Comparison of ENCODE assay signal across 13 cellular contexts in genomic region chr19:2254052-2254872, GRCh38. TPM values are rescaled to one million over a fixed set of nuclear protein-coding genes. Genes with fewer than 3 reads are reported as not detected.
A peak's percentile ranks its signal among the peaks of the same experiment; 100 is the strongest.
DNase-seq lines count a peak whose midpoint lies in the region; TF ChIP-seq lines count a peak whose summit lies in the region.
"Had no signal": no experiment of that assay in that cellular context is flagged by ENCODE, and none has a peak within 500 bp of the region (broad histone marks: within the 10 kb centered on the region; RNA-seq: fewer than 3 reads in every experiment).

No MANE protein-coding gene starts in this region.

- H3K36me3 ChIP-seq in neuronal stem cell (replicated peaks in 1 of 2; ENCODE audit: control insufficient read depth in 2 of 2, insufficient read depth in 2 of 2, low read length in 2 of 2) (peaks cover 0 to 14% of the 10 kb centered on the region in 2 donors), BE2C (peaks cover 12% of the 10 kb centered on the region; the same call in 1 of the 2 replicates)
- H3K36me3 ChIP-seq: thyroid gland had no signal

- H3K4me1 ChIP-seq in neuronal stem cell (ENCODE audit: control insufficient read depth in 2 of 2, insufficient read depth in 1 of 2, low read depth in 1 of 2, low read length in 2 of 2) = peaks cover 0 to 12% of the 10 kb centered on the region in 2 donors
- no peaks in the 10 kb centered on the region for H3K4me1 ChIP-seq in BE2C

- H3K18ac ChIP-seq in neuronal stem cell (ENCODE audit: low read length) = peak overlapping the region; percentile 95

- no peak overlapping the region for H4K8ac ChIP-seq in neuronal stem cell (ENCODE audit: low read depth, low read length)

- no peaks in the 10 kb centered on the region for H3K79me1 ChIP-seq in neuronal stem cell (ENCODE audit: low read depth, low read length)

- peak overlapping the region; percentile 97 for H3K4me2 ChIP-seq in neuronal stem cell (ENCODE audit: insufficient read depth, low read length, poor library complexity, severe bottlenecking)
- H3K4me2 ChIP-seq: A549 had no signal

- WGBS in neuronal stem cell (ENCODE audit: extremely low coverage in 2 of 2, insufficient read length in 2 of 2, insufficient replicate concordance in 1 of 2), 2 donors = no CpG with 5 or more reads among the region's 21 CpGs

- peak overlapping the region; percentile 20 for H2BK15ac ChIP-seq in neuronal stem cell (ENCODE audit: low read length)

- DNase-seq in NCI-H82 (lab: John Stamatoyannopoulos, UW) (peak; percentile 36), NCI-H82 treated with DMSO at 0.1 percent for 48 hours (lab: John Stamatoyannopoulos, UW; ENCODE audit: unreplicated experiment) (no peak), fibroblast of pulmonary artery (ENCODE audit: low read depth) (peak; percentile 49), neuronal stem cell (ENCODE audit: low spot score) (peak; percentile 67), BE2C (no peak), Kasumi-1 (lab: John Stamatoyannopoulos, UW) (no peak), NCI-H2107 (lab: John Stamatoyannopoulos, UW) (no peak)
- DNase-seq: NCI-H2081, thyroid gland had no signal

- peak overlapping the region; percentile 58 for H2AK5ac ChIP-seq in neuronal stem cell (ENCODE audit: low read depth, low read length)

- TF ChIP-seq CTCF in fibroblast of pulmonary artery (IDR thresholded peaks at IDR 0.05; ENCODE audit: low read length, missing control alignments) = peak; percentile 64
- TF ChIP-seq CTCF in BE2C (IDR thresholded peaks at IDR 0.05; ENCODE audit: low read depth, low read length) = no peak

- peak overlapping the region; percentile 89 for H3K23ac ChIP-seq in neuronal stem cell (ENCODE audit: low read depth, low read length, poor library complexity)

- H3K14ac ChIP-seq in neuronal stem cell (ENCODE audit: low read length) = no peak overlapping the region

- no peak overlapping the region for H4K91ac ChIP-seq in neuronal stem cell (ENCODE audit: low read depth, low read length, poor library complexity)

- H3K27me3 ChIP-seq in neuronal stem cell (ENCODE audit: control insufficient read depth in 3 of 3, insufficient read depth in 3 of 3, low read depth in 1 of 3, low read length in 3 of 3) (peaks cover 2 to 24% (median 3%) of the 10 kb centered on the region in 3 experiments), BE2C (no peaks in the 10 kb centered on the region)

- TF ChIP-seq EP300 in Ishikawa (IDR thresholded peaks at IDR 0.05; ENCODE audit: borderline replicate concordance) = no peak

- no peak overlapping the region for H3K27ac ChIP-seq in neuronal stem cell (replicated peaks; ENCODE audit: low read length)
- H3K27ac ChIP-seq: A549, epithelial cell of prostate, thyroid gland had no signal

- TF ChIP-seq RAD21 in Ishikawa (IDR thresholded peaks at IDR 0.05; ENCODE audit: low read depth) = no peak

- H3K4ac ChIP-seq in neuronal stem cell (ENCODE audit: low read length) = no peak overlapping the region

- no peak overlapping the region for H2AFZ ChIP-seq in neuronal stem cell (ENCODE audit: low read length)

- H3K9me3 ChIP-seq in neuronal stem cell (replicated peaks in 1 of 2; ENCODE audit: control insufficient read depth in 2 of 2, insufficient read depth in 1 of 2, low read depth in 1 of 2, low read length in 2 of 2) = peaks cover 0 to 6% of the 10 kb centered on the region in 2 donors
- H3K9me3 ChIP-seq in BE2C = no peaks in the 10 kb centered on the region
- H3K9me3 ChIP-seq: A549, mucosa of descending colon, thyroid gland had no signal

- H3K4me3 ChIP-seq in fibroblast of pulmonary artery (replicated peaks; ENCODE audit: low read depth, low read length) = no peak overlapping the region
- H3K4me3 ChIP-seq in neuronal stem cell (ENCODE audit: low read length in 2 of 2) = peak overlapping the region in 1 of 2 donors; percentile 66
- no peak overlapping the region for H3K4me3 ChIP-seq in BE2C (ENCODE audit: low read depth, low read length)
- H3K4me3 ChIP-seq: A549, mucosa of descending colon, thyroid gland had no signal

- peak overlapping the region; percentile 78 for H3K9ac ChIP-seq in neuronal stem cell (ENCODE audit: low read depth, low read length, poor library complexity)

- no peak overlapping the region for H2BK12ac ChIP-seq in neuronal stem cell (ENCODE audit: low read length)

- H2BK120ac ChIP-seq in neuronal stem cell (ENCODE audit: low read depth, low read length) = no peak overlapping the region

- peak overlapping the region; percentile 87 for H2BK5ac ChIP-seq in neuronal stem cell (ENCODE audit: low read length)

TF ChIP-seq in Ishikawa, 13 proteins besides CTCF, POLR2A, EP300 and RAD21:
- TF ChIP-seq CREB1 (IDR thresholded peaks at IDR 0.05; ENCODE audit: low read depth) (no peak), TCF12 (IDR thresholded peaks at IDR 0.05; ENCODE audit: low read depth) (no peak), NFIC (IDR thresholded peaks at IDR 0.05) (no peak), ZBTB7A (IDR thresholded peaks at IDR 0.05; ENCODE audit: low read depth) (0 out of 2 replicates have a peak, but pooled peaks have one; percentile 38)

RNA-seq across cellular contexts. Expression of gene JSRP1, which starts 2.0 kb away (rescaled TPM):
- 0.22 TPM for polyA plus RNA-seq in neuronal stem cell (2013, experiment 1 of 2)
- 0.15 TPM for polyA plus RNA-seq in neuronal stem cell (2013, experiment 2 of 2)
- 1.2 TPM for polyA plus RNA-seq in BE2C (2012; ENCODE audit: insufficient read depth, insufficient read length, low read depth)

RNA-seq across cellular contexts. Expression of gene AMH, which starts 5.1 kb away (rescaled TPM):
- polyA plus RNA-seq in neuronal stem cell (2013, experiment 1 of 2) = 10.1 TPM
- polyA plus RNA-seq in neuronal stem cell (2013, experiment 2 of 2) = 9.2 TPM
- 25.8 TPM for polyA plus RNA-seq in BE2C (2012; ENCODE audit: insufficient read depth, insufficient read length, low read depth)

RNA-seq across cellular contexts. Expression of gene SF3A2, which starts 17.6 kb away (rescaled TPM):
- polyA plus RNA-seq in neuronal stem cell (2013, experiment 1 of 2) = 117 TPM
- 115 TPM for polyA plus RNA-seq in neuronal stem cell (2013, experiment 2 of 2)
- 329 TPM for polyA plus RNA-seq in BE2C (2012; ENCODE audit: insufficient read depth, insufficient read length, low read depth)

RNA-seq across cellular contexts. Expression of gene PLEKHJ1, which starts 18.1 kb away (rescaled TPM):
- 94.6 TPM for polyA plus RNA-seq in neuronal stem cell (2013, experiment 1 of 2)
- polyA plus RNA-seq in neuronal stem cell (2013, experiment 2 of 2) = 92.1 TPM
- 120 TPM for polyA plus RNA-seq in BE2C (2012; ENCODE audit: insufficient read depth, insufficient read length, low read depth)

RNA-seq across cellular contexts. Expression of gene PEAK3, which starts 27.7 kb away (rescaled TPM):
- not detected for polyA plus RNA-seq in neuronal stem cell (2013, experiment 1 of 2)
- polyA plus RNA-seq in neuronal stem cell (2013, experiment 2 of 2) = not detected
- polyA plus RNA-seq in BE2C (2012; ENCODE audit: insufficient read depth, insufficient read length, low read depth) = 0.17 TPM
- polyA plus RNA-seq: A549 had no signal

Comparison
In these comparisons a context has a peak if more than half of its experiments do, and no peak if none do; other contexts are left out.
1. DNase-seq: peak in NCI-H82 (single experiment), fibroblast of pulmonary artery (single experiment) and neuronal stem cell (single experiment); none in NCI-H82 treated with DMSO at 0.1 percent for 48 hours (single experiment), BE2C (single experiment), Kasumi-1 (0 of 2) and NCI-H2107 (single experiment).